ENCODE assay signal across 7 cellular contexts in genomic region chr1:51616490-51616889, GRCh38. TPM values are rescaled to one million over a fixed set of nuclear protein-coding genes. Genes with fewer than 3 reads are reported as not detected.
DNase-seq lines count a peak whose midpoint lies in the region; ATAC-seq and TF ChIP-seq lines count a peak whose summit lies in the region.

No MANE protein-coding gene starts in this region.

- H3K27ac Mint-ChIP-seq in activated naive CD8-positive, alpha-beta T cell, result no peak overlapping the region

- H3K36me3 Mint-ChIP-seq in activated naive CD8-positive, alpha-beta T cell, result peaks cover 4% of the 10 kb centered on the region

- H3K27me3 ChIP-seq in HUES6 (ENCODE audit: control insufficient read depth, insufficient read depth, low read length) (no peaks in the 10 kb centered on the region), left lung (no peaks in the 10 kb centered on the region), suprapubic skin (no peaks in the 10 kb centered on the region)

- H3K4me1 ChIP-seq in HUES6 (ENCODE audit: control insufficient read depth, insufficient read depth, low read length) (peaks cover 16% of the 10 kb centered on the region; the same call in 1 of the 2 replicates), left lung (peaks cover 15 to 56% of the 10 kb centered on the region in 2 donors), suprapubic skin (peaks cover 39% of the 10 kb centered on the region)

- H3K4me3 Mint-ChIP-seq in activated naive CD8-positive, alpha-beta T cell, result peak overlapping the region; percentile 72

- no peaks in the 10 kb centered on the region for H3K9me3 ChIP-seq in HUES6 (ENCODE audit: control insufficient read depth, insufficient read depth, low read depth, low read length)
- H3K9me3 ChIP-seq in left lung, result no peaks in the 10 kb centered on the region
- no peaks in the 10 kb centered on the region for H3K9me3 ChIP-seq in suprapubic skin

- peaks cover 36% of the 10 kb centered on the region for H3K4me1 Mint-ChIP-seq in activated naive CD8-positive, alpha-beta T cell (ENCODE audit: low read depth)

- H3K36me3 ChIP-seq in HUES6 (ENCODE audit: control insufficient read depth, insufficient read depth, low read length), result no peaks in the 10 kb centered on the region
- H3K36me3 ChIP-seq in left lung, result no peaks in the 10 kb centered on the region
- H3K36me3 ChIP-seq in suprapubic skin, result no peaks in the 10 kb centered on the region

- H3K27me3 Mint-ChIP-seq in activated naive CD8-positive, alpha-beta T cell, result no peaks in the 10 kb centered on the region

- DNase-seq in left lung, result no peak
- no peak for DNase-seq in suprapubic skin (ENCODE audit: low spot score in 2 of 2)
- no peak for DNase-seq in NCI-H748 (lab: John Stamatoyannopoulos, UW; ENCODE audit: unreplicated experiment)

- intact Hi-C loops in left lung (cut with DNase I), result no loop called here

- H3K27ac ChIP-seq in HUES6 (ENCODE audit: low read depth, low read length), result no peak overlapping the region
- peak overlapping the region in 1 of 2 donors; percentile 83 for H3K27ac ChIP-seq in left lung
- H3K27ac ChIP-seq in suprapubic skin, result peak overlapping the region; percentile 90

- TF ChIP-seq EP300 in suprapubic skin (IDR thresholded peaks at IDR 0.05), result no peak

- WGBS in suprapubic skin, result 67% methylated on average over 4 of the region's 4 CpGs

- TF ChIP-seq CTCF in left lung (IDR thresholded peaks at IDR 0.05), result no peak
- TF ChIP-seq CTCF in suprapubic skin (IDR thresholded peaks at IDR 0.05), result no peak

- H3K9ac ChIP-seq in HUES6 (ENCODE audit: low read length), result no peak overlapping the region

- H3K4me3 ChIP-seq in HUES6 (ENCODE audit: low read depth, low read length) (peak overlapping the region; percentile 87), left lung (peak overlapping the region; percentile 63 to 84), suprapubic skin (peak overlapping the region; percentile 81)

- no peak for ATAC-seq in left lung
- no peak for ATAC-seq in HG03039 (IDR thresholded peaks at IDR 0.05; ENCODE audit: unreplicated experiment)
- ATAC-seq in GM21717 (IDR thresholded peaks at IDR 0.05; ENCODE audit: unreplicated experiment), result no peak

- no peaks in the 10 kb centered on the region for H3K9me3 Mint-ChIP-seq in activated naive CD8-positive, alpha-beta T cell (ENCODE audit: low read depth)

- TF ChIP-seq POLR2A in suprapubic skin (IDR thresholded peaks at IDR 0.05), result no peak

RNA-seq across cellular contexts. Expression of gene OSBPL9, which starts 0.4 kb away (rescaled TPM):
- total RNA-seq in left lung (10 to 100 TPM; 63.1 to 73.3 TPM), suprapubic skin (100 to 1,000 TPM in 2 of 4 donors, 10 to 100 TPM in 2; 49.7 to 166 (median 90.4) TPM)
